Comparison of ENCODE assay signal across 25 cellular contexts in the genomic region with DNA sequence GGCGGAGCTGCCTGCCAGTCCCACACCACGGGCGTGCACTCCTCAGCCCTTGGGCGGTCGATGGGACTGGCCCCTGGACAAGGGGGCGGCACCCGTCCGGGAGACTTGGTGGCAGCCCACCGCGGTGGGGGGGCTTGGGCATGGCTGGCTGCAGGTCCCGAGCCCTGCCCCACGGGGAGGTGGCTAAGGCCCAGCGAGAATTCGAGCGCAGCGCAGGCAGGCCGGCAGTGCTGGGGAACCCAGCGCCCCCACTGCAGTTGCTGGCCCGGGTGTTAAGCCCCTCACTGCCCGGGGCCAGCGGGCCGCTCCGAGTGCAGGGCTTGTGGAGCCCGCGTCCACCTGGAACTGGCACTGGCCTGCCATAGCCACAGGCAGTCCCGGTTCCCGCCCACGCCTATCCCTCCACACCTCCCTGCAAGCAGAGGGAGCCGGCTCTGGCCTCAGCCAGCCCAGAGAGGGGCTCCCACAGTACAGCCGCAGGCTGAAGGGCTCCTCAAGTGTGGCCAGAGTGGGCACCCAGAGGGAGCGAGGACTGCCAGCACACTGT.
"Had no signal": no experiment of that assay in that cellular context is flagged by ENCODE, and none has a peak within 500 bp of the region (broad histone marks: within the 10 kb centered on the region; RNA-seq: fewer than 3 reads in every experiment).

No MANE protein-coding gene starts in this region.

- H3K4me1 Mint-ChIP-seq: activated CD4-positive, alpha-beta T cell treated with anti-CD3 and anti-CD28 coated beads, Interleukin-2, amount 10 ng/mL, durations not matched to agents 7 days and 5 days; activated naive CD8-positive, alpha-beta T cell treated with anti-CD3 and anti-CD28 coated beads, Interleukin-2, amount 10 ng/mL, durations not matched to agents 7 days and 5 days; activated T-helper 17 cell treated with anti-CD3 and anti-CD28 coated beads, Interleukin-2, amount 50 U/mL, for 72 hours; T-cell had no signal

- H3K4me3 ChIP-seq: adrenal gland, K562, Peyer's patch, SJSA1 had no signal

- H3K4me1 ChIP-seq: adrenal gland, SJSA1 had no signal

- H3K36me3 ChIP-seq: adrenal gland, Peyer's patch, SJSA1 had no signal

- FAIRE-seq: K562 had no signal

- H3K27ac ChIP-seq: adrenal gland, Peyer's patch, RWPE1, SJSA1, VCaP had no signal

- H3K9me3 ChIP-seq: adrenal gland had no signal

- ATAC-seq: activated T-helper 17 cell treated with anti-CD3 and anti-CD28 coated beads, Interleukin-2, amount 50 U/mL, for 72 hours; K562 had no signal

- DNase-seq: activated CD4-positive, alpha-beta memory T cell treated with anti-CD3 and anti-CD28 coated beads for 36 hours; activated CD4-positive, alpha-beta T cell treated with anti-CD3 and anti-CD28 coated beads, Interleukin-2, amount 10 ng/mL, durations not matched to agents 7 days and 5 days; activated CD4-positive, CD25-positive, alpha-beta regulatory T cell; activated naive CD4-positive, alpha-beta T cell treated with anti-CD3 and anti-CD28 coated beads, Interleukin-2, amount 50 U/mL, for 16 hours; activated naive CD8-positive, alpha-beta T cell treated with anti-CD3 and anti-CD28 coated beads, Interleukin-2, amount 10 ng/mL, durations not matched to agents 7 days and 5 days; activated T-cell treated with anti-CD3 and anti-CD28 coated beads for 4 hours; activated T-cell treated with anti-CD3 and anti-CD28 coated beads, Interleukin-2, amount 50 U/mL, for 48 hours; adrenal gland; anterior cingulate cortex; Karpas-422; MM.1S; NCI-H1105; NCI-H1436; NCI-H1694 treated with DMSO at 0.1 percent for 48 hours; NCI-H2081; NCI-H446; NCI-H524; Peyer's patch; SHP77; T-cell had no signal

- H3K4me3 Mint-ChIP-seq: activated CD4-positive, alpha-beta memory T cell treated with anti-CD3 and anti-CD28 coated beads for 36 hours; activated CD4-positive, alpha-beta T cell treated with anti-CD3 and anti-CD28 coated beads, Interleukin-2, amount 10 ng/mL, durations not matched to agents 7 days and 5 days; activated naive CD8-positive, alpha-beta T cell treated with anti-CD3 and anti-CD28 coated beads, Interleukin-2, amount 10 ng/mL, durations not matched to agents 7 days and 5 days; activated T-helper 17 cell treated with anti-CD3 and anti-CD28 coated beads, Interleukin-2, amount 50 U/mL, for 72 hours; T-cell had no signal

- H3K27ac Mint-ChIP-seq: activated CD4-positive, alpha-beta memory T cell treated with anti-CD3 and anti-CD28 coated beads for 36 hours; activated CD4-positive, alpha-beta T cell treated with anti-CD3 and anti-CD28 coated beads, Interleukin-2, amount 10 ng/mL, durations not matched to agents 7 days and 5 days; activated naive CD8-positive, alpha-beta T cell treated with anti-CD3 and anti-CD28 coated beads, Interleukin-2, amount 10 ng/mL, durations not matched to agents 7 days and 5 days; activated T-helper 17 cell treated with anti-CD3 and anti-CD28 coated beads, Interleukin-2, amount 50 U/mL, for 72 hours; T-cell had no signal

- H3K36me3 Mint-ChIP-seq: activated CD4-positive, alpha-beta memory T cell treated with anti-CD3 and anti-CD28 coated beads for 36 hours; activated naive CD8-positive, alpha-beta T cell treated with anti-CD3 and anti-CD28 coated beads, Interleukin-2, amount 10 ng/mL, durations not matched to agents 7 days and 5 days; T-cell had no signal

- H3K27me3 Mint-ChIP-seq: activated CD4-positive, alpha-beta memory T cell treated with anti-CD3 and anti-CD28 coated beads for 36 hours; activated CD4-positive, alpha-beta T cell treated with anti-CD3 and anti-CD28 coated beads, Interleukin-2, amount 10 ng/mL, durations not matched to agents 7 days and 5 days; activated naive CD8-positive, alpha-beta T cell treated with anti-CD3 and anti-CD28 coated beads, Interleukin-2, amount 10 ng/mL, durations not matched to agents 7 days and 5 days; activated T-helper 17 cell treated with anti-CD3 and anti-CD28 coated beads, Interleukin-2, amount 50 U/mL, for 72 hours; T-cell had no signal

- H3K27me3 ChIP-seq: adrenal gland, Peyer's patch, SJSA1 had no signal
